Comparison of ENCODE assay signal across 12 cellular contexts in genomic region chr14:91242635-91243034, GRCh38. TPM values are rescaled to one million over a fixed set of nuclear protein-coding genes. Genes with fewer than 3 reads are reported as not detected.
DNase-seq lines count a peak whose midpoint lies in the region; ATAC-seq, FAIRE-seq and TF ChIP-seq lines count a peak whose summit lies in the region.
"Had no signal": no experiment of that assay in that cellular context is flagged by ENCODE, and none has a peak within 500 bp of the region (broad histone marks: within the 10 kb centered on the region; RNA-seq: fewer than 3 reads in every experiment).

No MANE protein-coding gene starts in this region.

- H2AK5ac ChIP-seq in mesenchymal stem cell (ENCODE audit: low read length, severe bottlenecking): peak overlapping the region; percentile 35

- no peaks in the 10 kb centered on the region for H3K27me3 ChIP-seq in ACC112 (ENCODE audit: insufficient read depth, low read length)
- H3K27me3 ChIP-seq in mesenchymal stem cell (ENCODE audit: control insufficient read depth in 1 of 2, insufficient read depth in 1 of 2, low read length in 2 of 2): no peaks in the 10 kb centered on the region
- no peaks in the 10 kb centered on the region for H3K27me3 ChIP-seq in GM23338 (ENCODE audit: insufficient read depth)
- no peaks in the 10 kb centered on the region for H3K27me3 ChIP-seq in A673 (replicated peaks; ENCODE audit: insufficient read depth, low read depth, low read length, poor library complexity)

- H4K20me1 ChIP-seq in GM23338 (replicated peaks; ENCODE audit: insufficient read depth): no peaks in the 10 kb centered on the region

- DNase-seq in GM12891 (ENCODE audit: insufficient read length, low spot score): no peak
- no peak for DNase-seq in activated T-helper 1 cell treated with anti-CD3 and anti-CD28 coated beads, Interleukin-12 subunit alpha, Interleukin-12 subunit beta, Interleukin-2, Interleukin-4 antibody, amounts not matched to agents 30 ng/mL and 10 ng/mL and 1 ng/mL, durations not matched to agents 14 hours and 24 hours and 36 hours (ENCODE audit: low spot score)
- DNase-seq in mesenchymal stem cell: no peak
- DNase-seq in GM23338 (ENCODE audit: low spot score): no peak
- DNase-seq in A673 (ENCODE audit: low spot score): no peak
- DNase-seq in NCI-H510A treated with DMSO at 0.1 percent for 48 hours (lab: John Stamatoyannopoulos, UW): no peak
- DNase-seq: GDM1, NCI-H1048, NCI-H524 treated with DMSO at 0.1 percent for 48 hours, SHP77 treated with DMSO at 0.1 percent for 48 hours had no signal

- no peak overlapping the region for H3K23ac ChIP-seq in mesenchymal stem cell (ENCODE audit: low read length in 2 of 2)

- H2BK12ac ChIP-seq in mesenchymal stem cell (ENCODE audit: low read length in 2 of 2): no peak overlapping the region

- H3K79me1 ChIP-seq in mesenchymal stem cell (replicated peaks; ENCODE audit: low read length, poor library complexity, severe bottlenecking): peaks cover 5% of the 10 kb centered on the region

- H3K36me3 Mint-ChIP-seq in activated T-helper 1 cell treated with anti-CD3 and anti-CD28 coated beads, Interleukin-12 subunit alpha, Interleukin-12 subunit beta, Interleukin-2, Interleukin-4 antibody, amounts not matched to agents 30 ng/mL and 10 ng/mL and 1 ng/mL, durations not matched to agents 14 hours and 24 hours and 36 hours (ENCODE audit: low read depth): peaks cover 32% of the 10 kb centered on the region
- no peaks in the 10 kb centered on the region; the same call in 2 of the 3 replicates for H3K36me3 Mint-ChIP-seq in GM23338 (ENCODE audit: low read depth)

- intact Hi-C loops in activated T-helper 1 cell treated with anti-CD3 and anti-CD28 coated beads, Interleukin-12 subunit alpha, Interleukin-12 subunit beta, Interleukin-2, Interleukin-4 antibody, amounts not matched to agents 30 ng/mL and 10 ng/mL and 1 ng/mL, durations not matched to agents 14 hours and 24 hours and 36 hours (cut with micrococcal nuclease): loop anchor here (1.0 to 5.0 kb wide), 8 partner anchors 11 to 630 kb away; partner anchors contain the start of gene DGLUCY
- intact Hi-C loops in A673 (cut with micrococcal nuclease; ENCODE audit: unreplicated experiment): no loop called here

- H3F3A ChIP-seq in GM23338 (replicated peaks; ENCODE audit: low read depth): no peaks in the 10 kb centered on the region

- H3K27ac Mint-ChIP-seq in activated T-helper 1 cell treated with anti-CD3 and anti-CD28 coated beads, Interleukin-12 subunit alpha, Interleukin-12 subunit beta, Interleukin-2, Interleukin-4 antibody, amounts not matched to agents 30 ng/mL and 10 ng/mL and 1 ng/mL, durations not matched to agents 14 hours and 24 hours and 36 hours: peak overlapping the region; percentile 88
- no peak overlapping the region for H3K27ac Mint-ChIP-seq in GM23338

- H3K4me3 ChIP-seq in ACC112 (ENCODE audit: low read depth, low read length): peak overlapping the region; percentile 64; the same call in 1 of the 2 replicates
- peak overlapping the region in 1 of 2 experiments; percentile 84 for H3K4me3 ChIP-seq in mesenchymal stem cell (ENCODE audit: insufficient read depth in 1 of 2, low read depth in 1 of 2, low read length in 2 of 2)
- no peak overlapping the region for H3K4me3 ChIP-seq in GM23338
- H3K4me3 ChIP-seq in A673 (ENCODE audit: low read depth, low read length, poor library complexity, severe bottlenecking): no peak overlapping the region

- H3K4me2 ChIP-seq in mesenchymal stem cell (ENCODE audit: low read length, poor library complexity, severe bottlenecking) (no peak overlapping the region), GM23338 (no peak overlapping the region)

- peak overlapping the region; percentile 85 for H3K4me3 Mint-ChIP-seq in activated T-helper 1 cell treated with anti-CD3 and anti-CD28 coated beads, Interleukin-12 subunit alpha, Interleukin-12 subunit beta, Interleukin-2, Interleukin-4 antibody, amounts not matched to agents 30 ng/mL and 10 ng/mL and 1 ng/mL, durations not matched to agents 14 hours and 24 hours and 36 hours
- H3K4me3 Mint-ChIP-seq in GM23338: no peak overlapping the region

- H3K4me1 ChIP-seq in ACC112 (ENCODE audit: control insufficient read depth, insufficient read depth, low read length, unreplicated experiment) (peaks cover 29% of the 10 kb centered on the region), mesenchymal stem cell (ENCODE audit: control insufficient read depth, insufficient read depth, low read depth, low read length) (peaks cover 26% of the 10 kb centered on the region), GM23338 (ENCODE audit: insufficient read depth) (no peaks in the 10 kb centered on the region), A673 (ENCODE audit: insufficient read depth, low read length, poor library complexity, severe bottlenecking) (peaks cover 18% of the 10 kb centered on the region)

- no peaks in the 10 kb centered on the region for H3K9me3 ChIP-seq in mesenchymal stem cell (ENCODE audit: control insufficient read depth, low read length)
- no peaks in the 10 kb centered on the region for H3K9me3 ChIP-seq in A673 (ENCODE audit: low read depth, low read length, poor library complexity, severe bottlenecking)

- H3K79me2 ChIP-seq in ACC112 (ENCODE audit: control insufficient read depth, insufficient read depth, low read length, unreplicated experiment) (no peaks in the 10 kb centered on the region), GM23338 (replicated peaks; ENCODE audit: insufficient read depth) (no peaks in the 10 kb centered on the region)

- CTCF ChIA-PET in A673 (lab: Charles Lee): interaction anchor here (0.9 kb wide), 1 partner anchor 30 kb away, joined by 3 read pairs; no protein-coding TSS in a partner anchor

- no peak overlapping the region for H3K4ac ChIP-seq in mesenchymal stem cell (ENCODE audit: low read depth in 1 of 2, low read length in 2 of 2)

- H2AFZ ChIP-seq in ACC112 (ENCODE audit: low read length, unreplicated experiment) (no peak overlapping the region), mesenchymal stem cell (ENCODE audit: low read depth, low read length) (no peak overlapping the region), GM23338 (no peak overlapping the region)

- FAIRE-seq in GM12891 (lab: Jason Lieb, UNC): peak; percentile 54

- no peak overlapping the region for H3K18ac ChIP-seq in mesenchymal stem cell (ENCODE audit: low read depth in 1 of 2, low read length in 2 of 2)

- no peak overlapping the region for H2BK120ac ChIP-seq in mesenchymal stem cell (ENCODE audit: low read depth, low read length)

- no peak overlapping the region for H4K8ac ChIP-seq in mesenchymal stem cell (ENCODE audit: low read length)

- H3K4me1 Mint-ChIP-seq in activated T-helper 1 cell treated with anti-CD3 and anti-CD28 coated beads, Interleukin-12 subunit alpha, Interleukin-12 subunit beta, Interleukin-2, Interleukin-4 antibody, amounts not matched to agents 30 ng/mL and 10 ng/mL and 1 ng/mL, durations not matched to agents 14 hours and 24 hours and 36 hours (ENCODE audit: low read depth): peaks cover 89% of the 10 kb centered on the region
- H3K4me1 Mint-ChIP-seq in GM23338: peaks cover 15% of the 10 kb centered on the region

- H2BK5ac ChIP-seq in mesenchymal stem cell (ENCODE audit: low read depth, low read length, poor library complexity, severe bottlenecking): no peak overlapping the region

- H3K27me3 Mint-ChIP-seq in activated T-helper 1 cell treated with anti-CD3 and anti-CD28 coated beads, Interleukin-12 subunit alpha, Interleukin-12 subunit beta, Interleukin-2, Interleukin-4 antibody, amounts not matched to agents 30 ng/mL and 10 ng/mL and 1 ng/mL, durations not matched to agents 14 hours and 24 hours and 36 hours (ENCODE audit: insufficient read depth): no peaks in the 10 kb centered on the region
- peaks cover 4% of the 10 kb centered on the region for H3K27me3 Mint-ChIP-seq in GM23338 (ENCODE audit: insufficient read depth, low read depth, poor library complexity)

- POLR2A ChIA-PET in A673 (lab: Charles Lee; ENCODE audit: low non-redundant PET): no interaction called here

- H4K91ac ChIP-seq in mesenchymal stem cell (ENCODE audit: low read length): no peak overlapping the region

- H3K9me2 ChIP-seq in GM23338 (ENCODE audit: insufficient read depth): no peaks in the 10 kb centered on the region

- H3K9ac ChIP-seq in mesenchymal stem cell (ENCODE audit: low read length): peak overlapping the region; percentile 90

- no TSS peak for BruUV-seq in A673 (replicated peaks; lab: Mats Ljungman, UMichigan)

- TF ChIP-seq CTCF in GM23338 (conservative IDR thresholded peaks at IDR 0.05; ENCODE audit: low read depth in 2 of 2) (no peak), A673 (conservative IDR thresholded peaks at IDR 0.05; ENCODE audit: low read depth, low read length) (no peak)

- H3K27ac ChIP-seq in ACC112 (ENCODE audit: low read depth, low read length) (peak overlapping the region; percentile 90), mesenchymal stem cell (ENCODE audit: low read length, poor library complexity, severe bottlenecking) (no peak overlapping the region), GM23338 (ENCODE audit: low read depth) (no peak overlapping the region), A673 (ENCODE audit: low read depth, low read length, poor library complexity, severe bottlenecking) (no peak overlapping the region)

- H3K36me3 ChIP-seq in ACC112 (ENCODE audit: insufficient read depth, low read length) (no peaks in the 10 kb centered on the region), mesenchymal stem cell (ENCODE audit: control insufficient read depth in 1 of 2, insufficient read depth in 2 of 2, low read depth in 1 of 2, low read length in 2 of 2) (peaks cover 0 to 11% of the 10 kb centered on the region in 2 experiments), GM23338 (ENCODE audit: insufficient read depth) (no peaks in the 10 kb centered on the region), A673 (ENCODE audit: insufficient read depth, low read length, poor library complexity, severe bottlenecking) (no peaks in the 10 kb centered on the region)

- peaks cover 4% of the 10 kb centered on the region for H3K9me3 Mint-ChIP-seq in activated T-helper 1 cell treated with anti-CD3 and anti-CD28 coated beads, Interleukin-12 subunit alpha, Interleukin-12 subunit beta, Interleukin-2, Interleukin-4 antibody, amounts not matched to agents 30 ng/mL and 10 ng/mL and 1 ng/mL, durations not matched to agents 14 hours and 24 hours and 36 hours
- peaks cover 4% of the 10 kb centered on the region; the same call in 1 of the 3 replicates for H3K9me3 Mint-ChIP-seq in GM23338

- WGBS in mesenchymal stem cell: 98% methylated on average over 4 of the region's 4 CpGs

- no peak; the same call in 1 of the 2 replicates for TF ChIP-seq POLR2A in GM12891 (IDR thresholded peaks at IDR 0.05; ENCODE audit: low read depth, low read length)

- no peak for ATAC-seq in GM23338
- ATAC-seq in HG03432 (IDR thresholded peaks at IDR 0.05; ENCODE audit: unreplicated experiment): no peak

- H3K14ac ChIP-seq in mesenchymal stem cell (ENCODE audit: low read length in 2 of 2): no peak overlapping the region

- H2BK15ac ChIP-seq in mesenchymal stem cell (ENCODE audit: low read depth, poor library complexity, severe bottlenecking): no peak overlapping the region

RNA-seq across cellular contexts. Expression of gene GPR68, which starts 1.9 kb away (rescaled TPM):
- polyA plus RNA-seq in GM12891 (2012; ENCODE audit: low read depth, missing spikeins): 1.7 TPM
- 4.5 and 5.4 TPM in 2 replicates for total RNA-seq in activated T-helper 1 cell treated with anti-CD3 and anti-CD28 coated beads, Interleukin-12 subunit alpha, Interleukin-12 subunit beta, Interleukin-2, Interleukin-4 antibody, amounts not matched to agents 30 ng/mL and 10 ng/mL and 1 ng/mL, durations not matched to agents 14 hours and 24 hours and 36 hours
- polyA plus RNA-seq in mesenchymal stem cell (2013, experiment 1 of 2): 0.73 TPM
- polyA plus RNA-seq in mesenchymal stem cell (2013, experiment 2 of 2): 0.55 TPM
- total RNA-seq in GM23338 (2014; rRNA removed; shearing (Covaris generic)): 0.35 TPM in 2 replicates
- polyA plus RNA-seq in GM23338 (2016; fragmentation: Nextera tagmentation; extraction: Ambion mirVana): 0.19 and 0.45 TPM in 2 replicates
- total RNA-seq in A673 (2021): 0.15 and 0.30 TPM in 2 replicates
